In the genomic region with DNA sequence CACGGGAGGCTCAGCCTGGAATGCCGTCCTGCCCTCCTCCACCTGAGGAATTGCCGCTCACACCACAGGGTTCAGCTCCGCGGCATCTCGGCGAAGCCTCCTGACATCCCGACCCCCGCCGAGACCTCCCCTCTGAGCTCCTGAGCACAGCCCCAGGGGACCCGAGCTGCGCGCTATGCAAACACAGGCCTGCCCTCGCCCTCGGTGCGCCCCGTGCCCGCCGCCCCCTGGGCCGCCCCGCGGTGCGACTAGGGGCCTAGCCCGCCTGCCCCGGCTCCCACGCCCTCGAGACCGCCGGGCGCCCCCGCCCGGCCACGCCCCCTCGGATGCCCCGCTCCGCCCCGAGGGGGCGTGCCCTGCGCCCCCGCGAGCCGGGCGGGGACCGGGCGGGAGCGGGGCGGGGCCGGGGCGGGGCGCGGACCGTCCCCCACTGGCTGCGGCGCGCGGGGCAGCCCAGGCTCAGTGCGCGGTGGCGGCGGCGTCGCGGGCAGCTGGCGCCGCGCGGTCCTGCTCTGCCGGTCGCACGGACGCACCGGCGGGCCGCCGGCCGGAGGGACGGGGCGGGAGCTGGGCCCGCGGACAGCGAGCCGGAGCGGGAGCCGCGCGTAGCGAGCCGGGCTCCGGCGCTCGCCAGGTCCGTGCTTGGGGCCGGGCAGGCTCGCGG, we compare ENCODE assay signal across 8 cellular contexts. TPM values are rescaled to one million over a fixed set of nuclear protein-coding genes. Genes with fewer than 3 reads are reported as not detected.
A peak's percentile ranks its signal among the peaks of the same experiment; 100 is the strongest.
DNase-seq lines count a peak whose midpoint lies in the region; ATAC-seq and TF ChIP-seq lines count a peak whose summit lies in the region.

Gene FGFR3, plus strand, starts transcription at position 462 of the 664 bp plus-strand sequence. CDS start 642 bp downstream, outside the sequence.

- no peaks in the 10 kb centered on the region for H3K36me3 ChIP-seq in heart right ventricle
- H3K36me3 ChIP-seq in psoas muscle (ENCODE audit: insufficient read depth in 1 of 2, low read depth in 1 of 2), result no peaks in the 10 kb centered on the region

- H3K27ac ChIP-seq in heart right ventricle (peak within 1 kb of the TSS in 1 of 10 donors; percentile 56), psoas muscle (no peak within 1 kb of the TSS)

- H3K9me3 ChIP-seq in heart right ventricle (no peaks in the 10 kb centered on the region), psoas muscle (no peaks in the 10 kb centered on the region)

- peak within 1 kb of the TSS in 9 of 10 donors; percentile 32 to 60 (median 51) for H3K4me3 ChIP-seq in heart right ventricle
- peak within 1 kb of the TSS; percentile 60 for H3K4me3 ChIP-seq in psoas muscle

- H3K4me1 ChIP-seq in heart right ventricle (peaks cover 8 to 23% (median 18%) of the 10 kb centered on the region in 9 donors), psoas muscle (peaks cover 11% of the 10 kb centered on the region)

- H3K27me3 ChIP-seq in heart right ventricle (peaks cover 19 to 61% (median 43%) of the 10 kb centered on the region in 7 donors), psoas muscle (ENCODE audit: insufficient read depth in 3 of 3, low read length in 2 of 3) (peaks cover 0 to 48% (median 27%) of the 10 kb centered on the region in 3 donors)

- DNase-seq in CD1c-positive myeloid dendritic cell (ENCODE audit: extremely low spot score), result peak; percentile 49
- peak; percentile 67 for DNase-seq in NCI-H69 (lab: John Stamatoyannopoulos, UW)
- peak; percentile 16 for DNase-seq in activated effector memory CD4-positive, alpha-beta T cell treated with Interleukin-2 at 50 U/mL for 16 hours
- DNase-seq in heart right ventricle, result peak; percentile 19 to 52
- DNase-seq in psoas muscle, result peak in 1 of 2 donors; percentile 44
- no peak for DNase-seq in NCI-H1092 (lab: John Stamatoyannopoulos, UW)

- intact Hi-C loops in heart right ventricle (cut with DNase I), result no loop called here
- intact Hi-C loops in psoas muscle (cut with DNase I), result no loop called here

- 2% methylated on average over 55 to 95 of the region's 95 CpGs for WGBS in heart right ventricle, 2 donors
- WGBS in psoas muscle, 3 donors, result 2 to 3% (median 3%) methylated on average over 50 to 95 of the region's 95 CpGs

- no peak for TF ChIP-seq CTCF in heart right ventricle (IDR thresholded peaks at IDR 0.05)
- no peak for TF ChIP-seq CTCF in psoas muscle (IDR thresholded peaks at IDR 0.05)

- ATAC-seq in GM21367 (IDR thresholded peaks at IDR 0.05; ENCODE audit: unreplicated experiment) (peak; percentile 50), heart right ventricle (peak; percentile 27 to 88 (median 77)), psoas muscle (peak; percentile 68 to 80 (median 74)), HG03025 (IDR thresholded peaks at IDR 0.05; ENCODE audit: low FRiP score, unreplicated experiment) (no peak)

RNA-seq across cellular contexts. Expression of gene FGFR3, which starts in this region (rescaled TPM):
- total RNA-seq in heart right ventricle (1 to 10 TPM; 1.2 to 5.3 (median 2.4) TPM), psoas muscle (1 to 10 TPM in 1 of 4 donors, under 1 TPM in 3; 0.17 to 1.1 (median 0.47) TPM)
- polyA plus RNA-seq in heart right ventricle (1 to 10 TPM; 1.3 to 6.6 TPM), psoas muscle (under 1 TPM; 0.29 to 0.57 (median 0.30) TPM)
